In genomic region chr3:194333981-194334320, GRCh38 we compare ENCODE assay signal across 14 cellular contexts.
DNase-seq lines count a peak whose midpoint lies in the region; ATAC-seq and TF ChIP-seq lines count a peak whose summit lies in the region.
"Had no signal": no experiment of that assay in that cellular context is flagged by ENCODE, and none has a peak within 500 bp of the region (broad histone marks: within the 10 kb centered on the region; RNA-seq: fewer than 3 reads in every experiment).

No MANE protein-coding gene starts in this region.

- H3K4me3 ChIP-seq in DOHH2 (ENCODE audit: low read length) (no peak overlapping the region), MM.1S (ENCODE audit: low read length) (peak overlapping the region; percentile 63; the same call in 1 of the 2 replicates), parathyroid adenoma (ENCODE audit: low read depth, low read length) (no peak overlapping the region)

- H3K27ac ChIP-seq in DOHH2 (ENCODE audit: low read depth, low read length) (no peak overlapping the region), MM.1S (ENCODE audit: low read length) (no peak overlapping the region), parathyroid adenoma (no peak overlapping the region)
- H3K27ac ChIP-seq: HL-60 had no signal

- H3K9ac ChIP-seq in MM.1S (ENCODE audit: low read length) (no peak overlapping the region), parathyroid adenoma (no peak overlapping the region)

- intact Hi-C loops in dendritic cell treated with granulocyte-macrophage colony-stimulating factor and Interleukin-4, amounts not matched to agents 40 ng/mL and 50 ng/mL, for 4 days (cut with micrococcal nuclease) = loop anchor here (2.0 kb wide), 1 partner anchor 71 kb away; no protein-coding TSS in a partner anchor

- no peak for ATAC-seq in GM21529 (IDR thresholded peaks at IDR 0.05; ENCODE audit: unreplicated experiment)

- H3K27ac Mint-ChIP-seq in dendritic cell treated with granulocyte-macrophage colony-stimulating factor and Interleukin-4, amounts not matched to agents 40 ng/mL and 50 ng/mL, for 4 days = no peak overlapping the region

- H3K79me2 ChIP-seq in DOHH2 (ENCODE audit: control insufficient read depth, low read length) (no peaks in the 10 kb centered on the region), MM.1S (ENCODE audit: low read length) (no peaks in the 10 kb centered on the region), parathyroid adenoma (no peaks in the 10 kb centered on the region)

- H3K4me1 Mint-ChIP-seq in dendritic cell treated with granulocyte-macrophage colony-stimulating factor and Interleukin-4, amounts not matched to agents 40 ng/mL and 50 ng/mL, for 4 days (ENCODE audit: low read depth) = peaks cover 20% of the 10 kb centered on the region

- H4K20me1 ChIP-seq in DOHH2 (ENCODE audit: control insufficient read depth, insufficient read depth, low read depth, low read length) = no peaks in the 10 kb centered on the region
- no peaks in the 10 kb centered on the region for H4K20me1 ChIP-seq in MM.1S (ENCODE audit: insufficient read depth, low read length)

- no peaks in the 10 kb centered on the region for H3K36me3 Mint-ChIP-seq in dendritic cell treated with granulocyte-macrophage colony-stimulating factor and Interleukin-4, amounts not matched to agents 40 ng/mL and 50 ng/mL, for 4 days (ENCODE audit: low read depth)

- H3K27me3 ChIP-seq in DOHH2 (ENCODE audit: control insufficient read depth, low read length) = peaks cover 26% of the 10 kb centered on the region
- H3K27me3 ChIP-seq in MM.1S (replicated peaks; ENCODE audit: insufficient read depth, low read length) = peaks cover 15% of the 10 kb centered on the region
- no peaks in the 10 kb centered on the region for H3K27me3 ChIP-seq in parathyroid adenoma (ENCODE audit: control insufficient read depth, insufficient read depth, low read length)

- H3K4me3 Mint-ChIP-seq in dendritic cell treated with granulocyte-macrophage colony-stimulating factor and Interleukin-4, amounts not matched to agents 40 ng/mL and 50 ng/mL, for 4 days = peak overlapping the region; percentile 76

- TF ChIP-seq CTCF in DOHH2 (IDR thresholded peaks at IDR 0.05; ENCODE audit: low read depth, low read length, poor library complexity, severe bottlenecking) = no peak
- no peak for TF ChIP-seq CTCF in MM.1S (IDR thresholded peaks at IDR 0.05; ENCODE audit: low read length)
- no peak for TF ChIP-seq CTCF in parathyroid adenoma (IDR thresholded peaks at IDR 0.05)

- H3F3A ChIP-seq in DOHH2 (ENCODE audit: control insufficient read depth, insufficient read depth) = no peaks in the 10 kb centered on the region
- no peaks in the 10 kb centered on the region for H3F3A ChIP-seq in MM.1S (ENCODE audit: insufficient read depth, low read length)

- peaks cover 55% of the 10 kb centered on the region for H3K27me3 Mint-ChIP-seq in dendritic cell treated with granulocyte-macrophage colony-stimulating factor and Interleukin-4, amounts not matched to agents 40 ng/mL and 50 ng/mL, for 4 days

- H3K9me2 ChIP-seq in DOHH2 (replicated peaks; ENCODE audit: control insufficient read depth, low read length) = no peaks in the 10 kb centered on the region
- H3K9me2 ChIP-seq in MM.1S (replicated peaks; ENCODE audit: insufficient read depth, low read length) = no peaks in the 10 kb centered on the region

- H3K36me3 ChIP-seq in DOHH2 (ENCODE audit: control insufficient read depth, low read length) (no peaks in the 10 kb centered on the region), MM.1S (replicated peaks; ENCODE audit: insufficient read depth, low read length) (no peaks in the 10 kb centered on the region), parathyroid adenoma (ENCODE audit: control insufficient read depth, insufficient read depth, low read length) (no peaks in the 10 kb centered on the region)

- H2AFZ ChIP-seq in MM.1S (ENCODE audit: low read length) = 0 out of 2 replicates have a peak overlapping the region, but pooled peaks have one; percentile 80
- H2AFZ ChIP-seq in parathyroid adenoma = peak overlapping the region; percentile 64

- peak overlapping the region; percentile 49; the same call in 1 of the 2 replicates for H3K4me2 ChIP-seq in DOHH2 (ENCODE audit: low read length)
- H3K4me2 ChIP-seq in MM.1S (ENCODE audit: low read depth, low read length) = peak overlapping the region; percentile 78; the same call in 1 of the 2 replicates
- no peak overlapping the region for H3K4me2 ChIP-seq in parathyroid adenoma (ENCODE audit: low read length)

- DNase-seq in MM.1S (no peak), NCI-H1417 treated with DMSO at 0.1 percent for 48 hours (lab: John Stamatoyannopoulos, UW) (no peak), AG08395 (ENCODE audit: low spot score) (no peak)
- DNase-seq in stimulated activated CD4-positive, alpha-beta T cell treated with anti-CD3 and anti-CD28 coated beads, Interleukin-2, amount 100 ng/mL, for 24 hours = no peak
- DNase-seq: activated CD4-positive, CD25-positive, alpha-beta regulatory T cell; anterior cingulate cortex; erythroblast; GOT3; NCI-H187 treated with DMSO at 0.1 percent for 48 hours had no signal

- H3K9me3 Mint-ChIP-seq in dendritic cell treated with granulocyte-macrophage colony-stimulating factor and Interleukin-4, amounts not matched to agents 40 ng/mL and 50 ng/mL, for 4 days = no peaks in the 10 kb centered on the region

- H3K4me1 ChIP-seq in DOHH2 (ENCODE audit: control insufficient read depth, low read length) (peaks cover 5% of the 10 kb centered on the region; the same call in 1 of the 2 replicates), MM.1S (ENCODE audit: low read length) (0 out of 2 replicates have a peak, but pooled peaks cover 5% of the 10 kb centered on the region), parathyroid adenoma (peaks cover 7% of the 10 kb centered on the region)

- H3K9me3 ChIP-seq in DOHH2 (ENCODE audit: control insufficient read depth, insufficient read depth, low read length) (no peaks in the 10 kb centered on the region), MM.1S (replicated peaks; ENCODE audit: insufficient read depth, low read length) (no peaks in the 10 kb centered on the region), parathyroid adenoma (ENCODE audit: control insufficient read depth, low read length) (no peaks in the 10 kb centered on the region)
